In genomic region chr7:45088821-45089313, GRCh38 we compare ENCODE assay signal across 8 cellular contexts. TPM values are rescaled to one million over a fixed set of nuclear protein-coding genes. Genes with fewer than 3 reads are reported as not detected.
A peak's percentile ranks its signal among the peaks of the same experiment; 100 is the strongest.
DNase-seq lines count a peak whose midpoint lies in the region; ATAC-seq and TF ChIP-seq lines count a peak whose summit lies in the region.

NACAD (minus strand) TSS chr7:45088969; CDS start chr7:45088894, 75 bp downstream.

- no peak for DNase-seq in BJ (ENCODE audit: low read depth)
- peak; percentile 1 for DNase-seq in amniotic stem cell (lab: John Stamatoyannopoulos, UW)
- peak; percentile 72 to 89 (median 87) for DNase-seq in right cardiac atrium
- DNase-seq in pons (ENCODE audit: low spot score) = peak; percentile 95
- DNase-seq in central memory CD4-positive, alpha-beta T cell = no peak
- DNase-seq in COR-L47 (lab: John Stamatoyannopoulos, UW) = no peak

- H3K9me3 ChIP-seq in HUES48 (ENCODE audit: control insufficient read depth, insufficient read depth, low read length) (no peaks in the 10 kb centered on the region), right cardiac atrium (ENCODE audit: control insufficient read depth, low read length) (no peaks in the 10 kb centered on the region)

- ATAC-seq in right cardiac atrium (peak; percentile 87 to 92), GM21367 (IDR thresholded peaks at IDR 0.05; ENCODE audit: unreplicated experiment) (no peak)

- POLR2A ChIA-PET in BJ (lab: Charles Lee) = no interaction called here

- no peak within 1 kb of the TSS for H3K9ac ChIP-seq in HUES48 (ENCODE audit: low read depth, low read length)

- H3K36me3 ChIP-seq in BJ (ENCODE audit: control insufficient read depth, insufficient read depth, low read length) (no peaks in the 10 kb centered on the region), HUES48 (ENCODE audit: control insufficient read depth, insufficient read depth, low read length) (no peaks in the 10 kb centered on the region)

- under 1% methylated on average over 50 of the region's 50 CpGs for WGBS in right cardiac atrium

- CTCF ChIA-PET in BJ (lab: Yijun Ruan, JAX) = no interaction called here

- no peak for TF ChIP-seq CTCF in BJ (IDR thresholded peaks at IDR 0.05; ENCODE audit: insufficient read depth, low read depth, low read length)

- H3K27me3 ChIP-seq in BJ (ENCODE audit: control insufficient read depth, insufficient read depth, low read length) (no peaks in the 10 kb centered on the region), HUES48 (ENCODE audit: control insufficient read depth, insufficient read depth, low read length) (peaks cover 7% of the 10 kb centered on the region; the same call in 1 of the 2 replicates), right cardiac atrium (ENCODE audit: control insufficient read depth, insufficient read depth) (no peaks in the 10 kb centered on the region)

- H3K4me3 ChIP-seq in BJ (ENCODE audit: low read depth, low read length) (peak within 1 kb of the TSS; percentile 63), HUES48 (ENCODE audit: low read depth, low read length) (peak within 1 kb of the TSS; percentile 61), right cardiac atrium (ENCODE audit: low read length) (peak within 1 kb of the TSS; percentile 59)

- no peak within 1 kb of the TSS for H3K27ac ChIP-seq in HUES48 (ENCODE audit: low read depth, low read length)
- H3K27ac ChIP-seq in right cardiac atrium (ENCODE audit: low read length) = no peak within 1 kb of the TSS

- peaks cover 12% of the 10 kb centered on the region for H3K4me1 ChIP-seq in HUES48 (ENCODE audit: control insufficient read depth, insufficient read depth, low read length)
- no peaks in the 10 kb centered on the region for H3K4me1 ChIP-seq in right cardiac atrium (ENCODE audit: control insufficient read depth, insufficient read depth, low read length)

- intact Hi-C loops in right cardiac atrium (cut with DNase I) = no loop called here

RNA-seq across cellular contexts. Expression of gene NACAD, which starts in this region (rescaled TPM):
- 0.36 and 0.54 TPM in 2 replicates for polyA plus RNA-seq in BJ (2011; rRNA removed)
- polyA minus RNA-seq in BJ (2011; rRNA and poly(A)+ RNA removed) = 0.81 and 3.1 TPM in 2 replicates
- total RNA-seq in right cardiac atrium = 1 to 10 TPM; 4.5 to 6.5 (median 5.0) TPM
- polyA plus RNA-seq in right cardiac atrium = 3.2 TPM

Comparison
In these comparisons a context has a peak if more than half of its experiments do, and no peak if none do; other contexts are left out.
1. DNase-seq: peak in amniotic stem cell (single experiment), right cardiac atrium (3 of 3) and pons (single experiment); none in BJ (single experiment), central memory CD4-positive, alpha-beta T cell (single experiment) and COR-L47 (single experiment).
2. Peak in every context shown above with its lines, with median percentiles within 50 percentile points of each other: H3K4me3 ChIP-seq.